In the genomic region with DNA sequence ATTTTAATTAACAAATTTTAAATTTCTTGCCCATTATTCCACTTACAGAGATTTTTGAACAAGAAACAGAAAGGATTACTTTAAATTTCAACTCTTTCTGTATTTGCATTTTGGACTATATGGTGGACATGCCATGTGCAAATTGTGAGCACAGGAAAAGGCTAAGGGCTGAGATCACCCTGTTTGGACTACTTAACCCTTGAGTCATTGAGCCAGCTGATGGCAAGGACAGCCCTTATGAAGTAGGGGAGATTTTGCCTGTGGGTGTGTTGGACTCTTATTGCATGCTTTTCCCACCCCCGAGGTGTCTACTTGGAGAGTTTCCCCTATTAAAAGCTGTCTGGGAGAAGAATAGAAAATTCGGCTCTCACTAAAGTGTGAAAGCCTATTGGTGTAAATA, we compare ENCODE assay signal across 12 cellular contexts. TPM values are rescaled to one million over a fixed set of nuclear protein-coding genes. Genes with fewer than 3 reads are reported as not detected.
DNase-seq lines count a peak whose midpoint lies in the region; ATAC-seq and TF ChIP-seq lines count a peak whose summit lies in the region.
"Had no signal": no experiment of that assay in that cellular context is flagged by ENCODE, and none has a peak within 500 bp of the region (broad histone marks: within the 10 kb centered on the region; RNA-seq: fewer than 3 reads in every experiment).

No MANE protein-coding gene starts in this region.

- H3K4me1 ChIP-seq in cardiac muscle cell (ENCODE audit: low read depth) (peaks cover 8% of the 10 kb centered on the region), right atrium auricular region (peaks cover 0 to 14% of the 10 kb centered on the region in 2 donors)

- ATAC-seq in activated CD8-positive, alpha-beta T cell treated with anti-CD3 and anti-CD28 coated beads, Interleukin-2, amount 10 ng/mL, durations not matched to agents 7 days and 5 days, result no peak
- no peak for ATAC-seq in HG03108 (IDR thresholded peaks at IDR 0.05; ENCODE audit: unreplicated experiment)

- POLR2A ChIA-PET in activated CD8-positive, alpha-beta T cell treated with anti-CD3 and anti-CD28 coated beads, Interleukin-2, amount 10 ng/mL, durations not matched to agents 7 days and 5 days (lab: Charles Lee), result no interaction called here

- TF ChIP-seq CTCF in cardiac muscle cell (IDR thresholded peaks at IDR 0.05; ENCODE audit: low read depth, low read length), result no peak
- no peak for TF ChIP-seq CTCF in right atrium auricular region (IDR thresholded peaks at IDR 0.05)

- peaks cover 3% of the 10 kb centered on the region for H3K36me3 Mint-ChIP-seq in activated CD8-positive, alpha-beta T cell treated with anti-CD3 and anti-CD28 coated beads, Interleukin-2, amount 10 ng/mL, durations not matched to agents 7 days and 5 days (ENCODE audit: low read depth)

- no peak overlapping the region for H3K27ac Mint-ChIP-seq in activated CD8-positive, alpha-beta T cell treated with anti-CD3 and anti-CD28 coated beads, Interleukin-2, amount 10 ng/mL, durations not matched to agents 7 days and 5 days
- H3K27ac Mint-ChIP-seq: naive B cell had no signal

- no peak overlapping the region for H3K4me3 Mint-ChIP-seq in activated CD8-positive, alpha-beta T cell treated with anti-CD3 and anti-CD28 coated beads, Interleukin-2, amount 10 ng/mL, durations not matched to agents 7 days and 5 days

- no peaks in the 10 kb centered on the region for H3K9me3 ChIP-seq in cardiac muscle cell (ENCODE audit: low read depth)
- H3K9me3 ChIP-seq in right atrium auricular region, result no peaks in the 10 kb centered on the region

- no peaks in the 10 kb centered on the region for H3K9me3 Mint-ChIP-seq in activated CD8-positive, alpha-beta T cell treated with anti-CD3 and anti-CD28 coated beads, Interleukin-2, amount 10 ng/mL, durations not matched to agents 7 days and 5 days (ENCODE audit: insufficient read depth)

- no peak overlapping the region for H3K4me3 ChIP-seq in cardiac muscle cell
- H3K4me3 ChIP-seq in right atrium auricular region, result no peak overlapping the region

- CTCF ChIA-PET in activated CD8-positive, alpha-beta T cell treated with anti-CD3 and anti-CD28 coated beads, Interleukin-2, amount 10 ng/mL, durations not matched to agents 7 days and 5 days (lab: Charles Lee), result no interaction called here

- no peaks in the 10 kb centered on the region for H3K27me3 Mint-ChIP-seq in activated CD8-positive, alpha-beta T cell treated with anti-CD3 and anti-CD28 coated beads, Interleukin-2, amount 10 ng/mL, durations not matched to agents 7 days and 5 days (ENCODE audit: low read depth)
- H3K27me3 Mint-ChIP-seq: brain, naive B cell had no signal

- H3K27ac ChIP-seq in cardiac muscle cell, result peak overlapping the region; percentile 44
- H3K27ac ChIP-seq in right atrium auricular region, result no peak overlapping the region

- H3K36me3 ChIP-seq in cardiac muscle cell (no peaks in the 10 kb centered on the region), right atrium auricular region (no peaks in the 10 kb centered on the region)

- H3K27me3 ChIP-seq in cardiac muscle cell, result no peaks in the 10 kb centered on the region
- no peaks in the 10 kb centered on the region for H3K27me3 ChIP-seq in right atrium auricular region

- no peaks in the 10 kb centered on the region for H3K4me1 Mint-ChIP-seq in activated CD8-positive, alpha-beta T cell treated with anti-CD3 and anti-CD28 coated beads, Interleukin-2, amount 10 ng/mL, durations not matched to agents 7 days and 5 days (ENCODE audit: low read depth)

- DNase-seq in cardiac muscle cell (ENCODE audit: low read depth in 1 of 2, low spot score in 1 of 2) (peak in 1 of 2 donors; percentile 54), right atrium auricular region (ENCODE audit: low spot score) (no peak), amniotic epithelial cell (ENCODE audit: low read depth) (peak; percentile 67), glomerular endothelial cell (ENCODE audit: extremely low read depth, low read depth, low spot score) (peak; percentile 48), NCI-H1694 treated with DMSO at 0.1 percent for 48 hours (lab: John Stamatoyannopoulos, UW) (no peak), NCI-H82 treated with DMSO at 0.1 percent for 48 hours (lab: John Stamatoyannopoulos, UW; ENCODE audit: unreplicated experiment) (no peak)
- no peak for DNase-seq in activated CD8-positive, alpha-beta T cell treated with anti-CD3 and anti-CD28 coated beads, Interleukin-2, amount 10 ng/mL, durations not matched to agents 7 days and 5 days
- DNase-seq: GF-D8; naive B cell; stimulated activated CD4-positive, alpha-beta T cell treated with anti-CD3 and anti-CD28 coated beads, Interleukin-2, amount 100 ng/mL, for 24 hours had no signal

RNA-seq across cellular contexts. Expression of gene DERA, which starts 17.2 kb away (rescaled TPM):
- 15.2 and 23.9 TPM in 2 replicates for total RNA-seq in cardiac muscle cell
- 30.7 and 31.2 TPM in 2 replicates for polyA plus RNA-seq in cardiac muscle cell
- total RNA-seq in right atrium auricular region, result 10 to 100 TPM; 20.0 to 20.8 TPM
- total RNA-seq in glomerular endothelial cell, result 35.7 and 43.6 TPM in 2 replicates
- total RNA-seq in activated CD8-positive, alpha-beta T cell treated with anti-CD3 and anti-CD28 coated beads, Interleukin-2, amount 10 ng/mL, durations not matched to agents 7 days and 5 days, result 10 to 100 TPM; 23.1 to 27.7 TPM

RNA-seq across cellular contexts. Expression of gene STRAP, which starts 46.2 kb away (rescaled TPM):
- total RNA-seq in cardiac muscle cell, result 81.6 and 91.1 TPM in 2 replicates
- polyA plus RNA-seq in cardiac muscle cell, result 257 and 261 TPM in 2 replicates
- total RNA-seq in right atrium auricular region, result 10 to 100 TPM; 75.7 to 77.1 TPM
- total RNA-seq in glomerular endothelial cell, result 80.9 and 99.8 TPM in 2 replicates
- total RNA-seq in activated CD8-positive, alpha-beta T cell treated with anti-CD3 and anti-CD28 coated beads, Interleukin-2, amount 10 ng/mL, durations not matched to agents 7 days and 5 days, result 10 to 100 TPM; 87.5 to 90.8 TPM

Comparison
In these comparisons a context has a peak if more than half of its experiments do, and no peak if none do; other contexts are left out.
1. DNase-seq: peak in amniotic epithelial cell (single experiment) and glomerular endothelial cell (single experiment); none in right atrium auricular region (single experiment), NCI-H1694 treated with DMSO at 0.1 percent for 48 hours (single experiment), NCI-H82 treated with DMSO at 0.1 percent for 48 hours (single experiment) and activated CD8-positive, alpha-beta T cell treated with anti-CD3 and anti-CD28 coated beads, Interleukin-2, amount 10 ng/mL, durations not matched to agents 7 days and 5 days (single experiment).